16 cellular contexts compared by ENCODE assay signal in the genomic region with DNA sequence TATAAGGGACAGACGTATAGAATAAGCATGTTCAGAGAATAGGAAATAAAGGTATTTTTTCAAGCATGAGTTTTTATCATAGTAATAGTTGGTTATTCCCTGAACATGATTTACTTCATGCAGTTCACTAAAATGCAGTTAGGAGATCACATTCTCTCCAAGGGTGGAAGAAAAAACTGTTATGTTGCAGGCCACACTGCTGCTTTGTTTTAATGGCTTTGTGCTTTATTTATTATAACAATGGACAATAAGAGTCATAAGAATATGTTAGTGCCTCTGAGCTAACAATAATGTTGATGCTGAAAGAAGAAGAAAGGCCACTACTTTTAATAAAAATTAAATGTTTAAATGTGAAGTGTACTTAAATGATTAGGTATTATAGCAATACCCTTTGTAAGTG.
DNase-seq lines count a peak whose midpoint lies in the region; ATAC-seq lines count a peak whose summit lies in the region.
"Had no signal": no experiment of that assay in that cellular context is flagged by ENCODE, and none has a peak within 500 bp of the region (broad histone marks: within the 10 kb centered on the region; RNA-seq: fewer than 3 reads in every experiment).

No MANE protein-coding gene starts in this region.

- H3K27me3 ChIP-seq in layer of hippocampus (ENCODE audit: control insufficient read depth, insufficient read depth, low read length): no peaks in the 10 kb centered on the region
- H3K27me3 ChIP-seq: BLaER1 treated with 17β-estradiol and CSF1 and Interleukin-3, amounts not matched to agents 10 nM and 100 nM had no signal

- DNase-seq in SK-MEL-5 (ENCODE audit: low read depth, low spot score) (peak; percentile 56), foreskin melanocyte (peak; percentile 29), substantia nigra (lab: John Stamatoyannopoulos, UW) (peak in 1 of 49 donors; percentile 4), left ventricle myocardium superior (no peak), GF-D8 (lab: John Stamatoyannopoulos, UW) (no peak), COLO668 (lab: John Stamatoyannopoulos, UW; ENCODE audit: unreplicated experiment) (no peak)
- DNase-seq: 8988T; AML-193; Calu3; CD4-positive, CD25-positive, alpha-beta regulatory T cell; DMS 273 treated with DMSO at 0.1 percent for 48 hours; H7 had no signal

- in situ Hi-C loops in SK-MEL-5 (cut with HindIII; ENCODE audit: low pct_unique_long_range_greater_than_20kb, low sequenced_read_pairs): no loop called here

- intact Hi-C loops in left ventricle myocardium superior (cut with micrococcal nuclease): no loop called here

- ATAC-seq in GM18873 (IDR thresholded peaks at IDR 0.05; ENCODE audit: low FRiP score, unreplicated experiment) (no peak), left ventricle myocardium superior (no peak)
- ATAC-seq: GM23338 had no signal

- H3K27ac ChIP-seq in layer of hippocampus (ENCODE audit: low read depth, low read length) (peak overlapping the region; percentile 94), substantia nigra (ENCODE audit: low read depth, low read length, poor library complexity, severe bottlenecking) (peak overlapping the region; percentile 86)
- H3K27ac ChIP-seq: BLaER1 treated with 17β-estradiol and CSF1 and Interleukin-3, amounts not matched to agents 10 nM and 100 nM had no signal

Comparison
In these comparisons a context has a peak if more than half of its experiments do, and no peak if none do; other contexts are left out.
1. DNase-seq: peak in SK-MEL-5 (single experiment) and foreskin melanocyte (single experiment); none in left ventricle myocardium superior (single experiment), GF-D8 (single experiment) and COLO668 (single experiment).